In the genomic region with DNA sequence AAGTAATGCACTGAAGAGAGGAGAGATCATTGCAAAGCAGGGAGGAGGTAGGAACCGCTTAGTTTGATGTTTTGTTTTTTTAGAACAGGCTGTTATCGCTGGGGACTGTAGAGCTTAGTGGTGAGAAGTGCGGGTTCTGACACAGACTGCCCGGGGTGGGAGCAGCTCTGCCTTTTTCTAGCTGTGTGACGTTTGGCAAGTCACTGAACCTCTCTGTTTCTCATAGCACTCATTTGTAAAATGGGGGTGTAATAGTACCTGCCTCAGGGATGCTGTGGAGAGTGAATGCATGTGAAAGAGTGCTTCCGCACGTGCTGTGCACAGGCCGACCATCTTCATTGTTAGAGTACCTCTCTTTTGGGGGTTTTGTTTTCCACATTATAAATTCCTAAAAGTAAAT, we compare ENCODE assay signal across 3 cellular contexts.
TF ChIP-seq lines count a peak whose summit lies in the region.

No MANE protein-coding gene starts in this region.

TF ChIP-seq in HepG2, 621 proteins besides CTCF, POLR2A, EP300 and RAD21:
- peak; percentile 92 for TF ChIP-seq ZNF768 (CRISPR knock-in tag; IDR thresholded peaks at IDR 0.05)
- TF ChIP-seq, protein P1, sequence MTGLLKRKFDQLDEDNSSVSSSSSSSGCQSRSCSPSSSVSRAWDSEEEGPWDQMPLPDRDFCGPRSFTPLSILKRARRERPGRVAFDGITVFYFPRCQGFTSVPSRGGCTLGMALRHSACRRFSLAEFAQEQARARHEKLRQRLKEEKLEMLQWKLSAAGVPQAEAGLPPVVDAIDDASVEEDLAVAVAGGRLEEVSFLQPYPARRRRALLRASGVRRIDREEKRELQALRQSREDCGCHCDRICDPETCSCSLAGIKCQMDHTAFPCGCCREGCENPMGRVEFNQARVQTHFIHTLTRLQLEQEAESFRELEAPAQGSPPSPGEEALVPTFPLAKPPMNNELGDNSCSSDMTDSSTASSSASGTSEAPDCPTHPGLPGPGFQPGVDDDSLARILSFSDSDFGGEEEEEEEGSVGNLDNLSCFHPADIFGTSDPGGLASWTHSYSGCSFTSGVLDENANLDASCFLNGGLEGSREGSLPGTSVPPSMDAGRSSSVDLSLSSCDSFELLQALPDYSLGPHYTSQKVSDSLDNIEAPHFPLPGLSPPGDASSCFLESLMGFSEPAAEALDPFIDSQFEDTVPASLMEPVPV (CRISPR knock-in tag; IDR thresholded peaks at IDR 0.05) = no peak

TF ChIP-seq in WTC11, 78 proteins besides CTCF, POLR2A, EP300 and RAD21:
- no peak for TF ChIP-seq ZNF396 (CRISPR knock-in tag; IDR thresholded peaks at IDR 0.05; ENCODE audit: borderline replicate concordance)
- TF ChIP-seq ZNF317 (CRISPR knock-in tag; IDR thresholded peaks at IDR 0.05; ENCODE audit: borderline replicate concordance, low read depth) = no peak
- TF ChIP-seq ZNF219 (CRISPR knock-in tag; IDR thresholded peaks at IDR 0.05; ENCODE audit: borderline replicate concordance) = no peak
- no peak for TF ChIP-seq SOX15 (CRISPR knock-in tag; IDR thresholded peaks at IDR 0.05)
- TF ChIP-seq GABPB1 (CRISPR knock-in tag; IDR thresholded peaks at IDR 0.05) = no peak
- TF ChIP-seq MYBL2 (CRISPR knock-in tag; IDR thresholded peaks at IDR 0.05) = no peak

TF ChIP-seq in endothelial cell of umbilical vein, 7 proteins besides CTCF, POLR2A, EP300 and RAD21:
- TF ChIP-seq POLR2AphosphoS5 (IDR thresholded peaks at IDR 0.05; ENCODE audit: insufficient read depth, low read depth, low read length) (peak; percentile 8), JUN (IDR thresholded peaks at IDR 0.05; ENCODE audit: borderline replicate concordance, insufficient read depth, insufficient read length, low read depth) (no peak)
TF ChIP-seq in endothelial cell of umbilical vein: peak in this region for 1.
